ENCODE assay signal across 25 cellular contexts in the genomic region with DNA sequence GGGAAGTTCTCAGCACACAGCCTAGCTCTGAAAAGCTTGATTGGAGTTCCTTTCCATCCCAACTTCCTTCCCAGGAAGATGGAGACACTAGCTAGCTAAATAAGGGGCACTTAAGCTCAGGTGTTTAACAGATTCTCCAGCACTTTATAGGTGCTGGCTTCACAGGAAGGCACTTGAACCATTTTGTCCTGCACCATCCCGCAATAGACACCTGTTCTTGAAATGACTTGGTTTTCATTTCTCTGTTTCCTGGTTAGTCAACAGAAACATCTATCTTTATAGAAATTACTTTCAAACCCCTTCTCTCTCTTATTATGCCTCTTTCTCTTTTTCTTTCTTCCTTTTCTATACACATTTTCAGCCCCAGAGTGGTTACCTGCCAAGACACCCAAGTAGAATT.
"Had no signal": no experiment of that assay in that cellular context is flagged by ENCODE, and none has a peak within 500 bp of the region (broad histone marks: within the 10 kb centered on the region; RNA-seq: fewer than 3 reads in every experiment).

No MANE protein-coding gene starts in this region.

- H3K9me3 ChIP-seq: adrenal gland, body of pancreas, colonic mucosa had no signal

- H3K27ac ChIP-seq: adrenal gland, body of pancreas, colonic mucosa, epithelial cell of prostate had no signal

- H3K36me3 ChIP-seq: adrenal gland, colonic mucosa had no signal

- H3K4me3 ChIP-seq: adrenal gland, body of pancreas, colonic mucosa had no signal

- ATAC-seq: activated CD4-positive, alpha-beta T cell treated with anti-CD3 and anti-CD28 coated beads for 36 hours; activated CD8-positive, alpha-beta memory T cell treated with anti-CD3 and anti-CD28 coated beads, Interleukin-2, amount 10 ng/mL, durations not matched to agents 7 days and 5 days; activated CD8-positive, alpha-beta T cell treated with anti-CD3 and anti-CD28 coated beads, Interleukin-2, amount 10 ng/mL, durations not matched to agents 7 days and 5 days; activated naive CD8-positive, alpha-beta T cell treated with anti-CD3 and anti-CD28 coated beads, Interleukin-2, amount 50 U/mL, for 24 hours; body of pancreas had no signal

- H3K27me3 ChIP-seq: adrenal gland, body of pancreas, colonic mucosa had no signal

- H3K4me1 ChIP-seq: adrenal gland, body of pancreas, colonic mucosa had no signal

- DNase-seq: activated CD4-positive, alpha-beta memory T cell treated with anti-CD3 and anti-CD28 coated beads for 36 hours; activated CD4-positive, alpha-beta T cell treated with anti-CD3 and anti-CD28 coated beads for 36 hours; activated CD4-positive, alpha-beta T cell treated with anti-CD3 and anti-CD28 coated beads, Interleukin-2, amount 10 ng/mL, durations not matched to agents 24 days and 14 days; activated CD4-positive, CD25-positive, alpha-beta regulatory T cell; activated CD4-positive, CD25-positive, alpha-beta regulatory T cell treated with anti-CD3 and anti-CD28 coated beads, Interleukin-2, amount 50 U/mL, for 72 hours; activated CD8-positive, alpha-beta memory T cell treated with anti-CD3 and anti-CD28 coated beads, Interleukin-2, amount 10 ng/mL, durations not matched to agents 7 days and 5 days; activated CD8-positive, alpha-beta memory T cell treated with anti-CD3 and anti-CD28 coated beads, Interleukin-2, amount 50 U/mL, for 4 hours; activated CD8-positive, alpha-beta T cell treated with anti-CD3 and anti-CD28 coated beads, Interleukin-2, amount 10 ng/mL, durations not matched to agents 7 days and 5 days; activated effector memory CD4-positive, alpha-beta T cell treated with anti-CD3 and anti-CD28 coated beads, Interleukin-2, amount 50 U/mL, for 16 hours; activated naive CD4-positive, alpha-beta T cell treated with anti-CD3 and anti-CD28 coated beads for 36 hours; activated naive CD8-positive, alpha-beta T cell treated with anti-CD3 and anti-CD28 coated beads for 36 hours; activated naive CD8-positive, alpha-beta T cell treated with anti-CD3 and anti-CD28 coated beads, Interleukin-2, amount 50 U/mL, for 24 hours; activated T-cell treated with anti-CD3 and anti-CD28 coated beads, Interleukin-2, amount 50 U/mL, for 1 hour; activated T-cell treated with anti-CD3 and anti-CD28 coated beads, Interleukin-2, amount 50 U/mL, for 48 hours; adrenal gland; amygdala; aorta; body of pancreas; central memory CD4-positive, alpha-beta T cell; cerebellar nuclear complex; colonic mucosa; effector CD8-positive, alpha-beta T cell; foreskin fibroblast; hippocampal formation had no signal
